ENCODE assay signal across 18 cellular contexts in the genomic region with DNA sequence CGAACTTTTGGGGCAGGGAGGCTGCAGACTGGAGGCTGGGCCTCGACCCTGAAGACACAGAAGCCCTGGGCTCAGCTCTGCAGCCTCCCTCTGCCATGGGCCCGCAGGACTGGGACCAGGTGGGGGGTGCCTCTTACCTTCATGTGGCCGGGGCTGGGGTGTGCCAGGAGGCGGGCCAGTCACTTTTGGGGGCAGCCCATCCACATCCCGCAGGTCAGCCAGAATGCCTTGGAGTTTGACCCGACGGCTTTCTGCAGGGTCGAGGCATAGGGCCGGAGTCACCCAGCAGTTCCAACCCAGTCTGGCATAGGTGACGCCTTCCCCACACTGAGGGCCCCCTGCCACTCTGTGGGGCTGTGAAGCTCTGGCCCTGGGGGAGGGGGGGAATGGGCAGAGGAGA. TPM values are rescaled to one million over a fixed set of nuclear protein-coding genes. Genes with fewer than 3 reads are reported as not detected.
DNase-seq lines count a peak whose midpoint lies in the region; ATAC-seq and TF ChIP-seq lines count a peak whose summit lies in the region.
"Had no signal": no experiment of that assay in that cellular context is flagged by ENCODE, and none has a peak within 500 bp of the region (broad histone marks: within the 10 kb centered on the region; RNA-seq: fewer than 3 reads in every experiment).

No MANE protein-coding gene starts in this region.

- H3K36me3 ChIP-seq in esophagus squamous epithelium (peaks cover 67 to 100% (median 78%) of the 10 kb centered on the region in 3 donors), gastrocnemius medialis (peaks cover 0 to 83% of the 10 kb centered on the region in 2 donors)

- no peaks in the 10 kb centered on the region for H3K27me3 Mint-ChIP-seq in natural killer cell treated with Interleukin-12 subunit alpha and Interleukin-12 subunit beta and Interleukin-15 and Interleukin-18, amount 100 ng/mL, for 72 hours
- no peaks in the 10 kb centered on the region for H3K27me3 Mint-ChIP-seq in natural killer cell (ENCODE audit: low read depth in 2 of 2)
- H3K27me3 Mint-ChIP-seq: CD4-positive, alpha-beta T cell had no signal

- in situ Hi-C loops in gastrocnemius medialis (cut with MboI; ENCODE audit: low sequenced_read_pairs in 4 of 4), result no loop called here

- H3K9me3 ChIP-seq in esophagus squamous epithelium (no peaks in the 10 kb centered on the region), gastrocnemius medialis (no peaks in the 10 kb centered on the region)

- H3K4me1 ChIP-seq in esophagus squamous epithelium (peaks cover 22 to 74% (median 27%) of the 10 kb centered on the region in 3 donors), gastrocnemius medialis (peaks cover 6 to 7% of the 10 kb centered on the region in 2 donors)

- 83 to 90% methylated on average over 6 to 9 of the region's 11 CpGs for WGBS in esophagus squamous epithelium, 2 donors

- H3K4me1 Mint-ChIP-seq in natural killer cell treated with Interleukin-12 subunit alpha and Interleukin-12 subunit beta and Interleukin-15 and Interleukin-18, amount 100 ng/mL, for 72 hours (ENCODE audit: low read depth in 2 of 2), result peaks cover 22 to 42% of the 10 kb centered on the region in 2 donors
- H3K4me1 Mint-ChIP-seq in natural killer cell, result peaks cover 19 to 49% of the 10 kb centered on the region in 2 donors

- no peaks in the 10 kb centered on the region for H3K36me3 Mint-ChIP-seq in natural killer cell treated with Interleukin-12 subunit alpha and Interleukin-12 subunit beta and Interleukin-15 and Interleukin-18, amount 100 ng/mL, for 72 hours
- no peaks in the 10 kb centered on the region for H3K36me3 Mint-ChIP-seq in natural killer cell

- intact Hi-C loops in natural killer cell (cut with micrococcal nuclease) (loop anchor here (1.0 kb wide), 2 partner anchors 23 to 113 kb away; no protein-coding TSS in a partner anchor), esophagus squamous epithelium (cut with DNase I) (no loop called here), gastrocnemius medialis (cut with DNase I; ENCODE audit: low total_unique reads) (loop anchor here (1.0 kb wide), 1 partner anchor 23 kb away; no protein-coding TSS in a partner anchor)

- H3K9me3 Mint-ChIP-seq in natural killer cell treated with Interleukin-12 subunit alpha and Interleukin-12 subunit beta and Interleukin-15 and Interleukin-18, amount 100 ng/mL, for 72 hours, result no peaks in the 10 kb centered on the region
- no peaks in the 10 kb centered on the region for H3K9me3 Mint-ChIP-seq in natural killer cell
- H3K9me3 Mint-ChIP-seq: activated T-helper 2 cell treated with anti-CD3 and anti-CD28 coated beads, Interferon-gamma antibody, Interleukin-2, Interleukin-4, amounts not matched to agents 10 μg/mL and 5 μg/mL and 100 μg/mL, durations not matched to agents 14 hours and 24 hours and 36 hours; CD4-positive, alpha-beta T cell; mesothelial cell of epicardium; neural crest cell had no signal

- no peak for TF ChIP-seq CTCF in natural killer cell (IDR thresholded peaks at IDR 0.05)
- no peak for TF ChIP-seq CTCF in esophagus squamous epithelium (IDR thresholded peaks at IDR 0.05)
- no peak for TF ChIP-seq CTCF in gastrocnemius medialis (IDR thresholded peaks at IDR 0.05 in 4 of 5, conservative IDR thresholded peaks at IDR 0.05 in 1 of 5)

- peak overlapping the region in 3 of 4 donors; percentile 11 to 77 (median 38) for H3K27ac ChIP-seq in esophagus squamous epithelium
- peak overlapping the region in 3 of 4 donors; percentile 54 to 61 (median 60) for H3K27ac ChIP-seq in gastrocnemius medialis
- H3K27ac ChIP-seq: cardiac muscle cell, GM23248, KMS-11 had no signal

- peak; percentile 56 for DNase-seq in natural killer cell treated with Interleukin-12 subunit alpha and Interleukin-12 subunit beta and Interleukin-15 and Interleukin-18, amount 100 ng/mL, for 72 hours (ENCODE audit: low spot score)
- no peak for DNase-seq in natural killer cell
- DNase-seq in esophagus squamous epithelium (lab: John Stamatoyannopoulos, UW), result no peak
- DNase-seq in gastrocnemius medialis, result no peak
- no peak for DNase-seq in SKM-1 (lab: John Stamatoyannopoulos, UW; ENCODE audit: unreplicated experiment)
- no peak for DNase-seq in HuH-7.5 (ENCODE audit: low spot score)
- DNase-seq: activated CD4-positive, alpha-beta T cell treated with anti-CD3 and anti-CD28 coated beads for 48 hours; CD4-positive, alpha-beta T cell; GM23248; NCI-H187 treated with DMSO at 0.1 percent for 48 hours; stimulated activated CD4-positive, alpha-beta T cell treated with anti-CD3 and anti-CD28 coated beads, Interleukin-12 subunit alpha, Interleukin-12 subunit beta, amount 100 ng/mL, for 4 hours had no signal

- no peak for ATAC-seq in natural killer cell treated with Interleukin-12 subunit alpha and Interleukin-12 subunit beta and Interleukin-15 and Interleukin-18, amount 100 ng/mL, for 72 hours
- ATAC-seq in natural killer cell (no peak), gastrocnemius medialis (no peak), HG03378 (IDR thresholded peaks at IDR 0.05; ENCODE audit: unreplicated experiment) (no peak)
- ATAC-seq: GM12878 had no signal

- no peaks in the 10 kb centered on the region for H3K27me3 ChIP-seq in esophagus squamous epithelium
- no peaks in the 10 kb centered on the region for H3K27me3 ChIP-seq in gastrocnemius medialis
- H3K27me3 ChIP-seq: cardiac muscle cell had no signal

- H3K4me3 ChIP-seq in esophagus squamous epithelium, result no peak overlapping the region
- H3K4me3 ChIP-seq in gastrocnemius medialis, result no peak overlapping the region
- H3K4me3 ChIP-seq: cardiac muscle cell, GM12878, GM23248 had no signal

- no peak overlapping the region for H3K4me3 Mint-ChIP-seq in natural killer cell treated with Interleukin-12 subunit alpha and Interleukin-12 subunit beta and Interleukin-15 and Interleukin-18, amount 100 ng/mL, for 72 hours
- H3K4me3 Mint-ChIP-seq in natural killer cell, result no peak overlapping the region
- H3K4me3 Mint-ChIP-seq: CD4-positive, alpha-beta T cell; mesothelial cell of epicardium had no signal

- H3K27ac Mint-ChIP-seq in natural killer cell treated with Interleukin-12 subunit alpha and Interleukin-12 subunit beta and Interleukin-15 and Interleukin-18, amount 100 ng/mL, for 72 hours, result no peak overlapping the region
- no peak overlapping the region for H3K27ac Mint-ChIP-seq in natural killer cell
- H3K27ac Mint-ChIP-seq: activated T-helper 2 cell treated with anti-CD3 and anti-CD28 coated beads, Interferon-gamma antibody, Interleukin-2, Interleukin-4, amounts not matched to agents 10 μg/mL and 5 μg/mL and 100 μg/mL, durations not matched to agents 14 hours and 24 hours and 36 hours; CD4-positive, alpha-beta T cell; mesothelial cell of epicardium had no signal

- no peak for TF ChIP-seq POLR2A in esophagus squamous epithelium (IDR thresholded peaks at IDR 0.05)
- no peak for TF ChIP-seq POLR2A in gastrocnemius medialis (IDR thresholded peaks at IDR 0.05)

RNA-seq across cellular contexts. Expression of gene PRKD2, which starts 10.8 kb away (rescaled TPM):
- total RNA-seq in natural killer cell treated with Interleukin-12 subunit alpha and Interleukin-12 subunit beta and Interleukin-15 and Interleukin-18, amount 100 ng/mL, for 72 hours, result 10 to 100 TPM; 82.3 to 100.0 TPM
- total RNA-seq in natural killer cell (100 to 1,000 TPM; 179 to 216 (median 203) TPM), esophagus squamous epithelium (10 to 100 TPM; 28.8 to 54.2 (median 31.8) TPM), gastrocnemius medialis (1 to 10 TPM; 4.2 to 7.2 (median 6.1) TPM)

RNA-seq across cellular contexts. Expression of gene FKRP, which starts 18.1 kb away (rescaled TPM):
- 10 to 100 TPM; 16.4 to 25.4 TPM for total RNA-seq in natural killer cell treated with Interleukin-12 subunit alpha and Interleukin-12 subunit beta and Interleukin-15 and Interleukin-18, amount 100 ng/mL, for 72 hours
- 10 to 100 TPM; 19.1 to 23.3 (median 19.8) TPM for total RNA-seq in natural killer cell
- total RNA-seq in esophagus squamous epithelium, result 10 to 100 TPM in 1 of 4 donors, 1 to 10 TPM in 3; 5.6 to 12.6 (median 9.3) TPM
- total RNA-seq in gastrocnemius medialis, result 10 to 100 TPM; 16.5 to 23.0 (median 18.9) TPM

RNA-seq across cellular contexts. Expression of gene STRN4, which starts 18.5 kb away (rescaled TPM):
- 100 to 1,000 TPM in 1 of 2 donors, 10 to 100 TPM in 1; 88.9 to 121 TPM for total RNA-seq in natural killer cell treated with Interleukin-12 subunit alpha and Interleukin-12 subunit beta and Interleukin-15 and Interleukin-18, amount 100 ng/mL, for 72 hours
- 100 to 1,000 TPM; 125 to 152 (median 125) TPM for total RNA-seq in natural killer cell
- total RNA-seq in esophagus squamous epithelium, result 10 to 100 TPM; 60.1 to 86.4 (median 69.7) TPM
- 10 to 100 TPM; 45.5 to 75.7 (median 57.9) TPM for total RNA-seq in gastrocnemius medialis
